In genomic region chr2:105888625-105889024, GRCh38 we compare ENCODE assay signal across 8 cellular contexts.
A peak's percentile ranks its signal among the peaks of the same experiment; 100 is the strongest.
DNase-seq lines count a peak whose midpoint lies in the region; ATAC-seq and TF ChIP-seq lines count a peak whose summit lies in the region.

No MANE protein-coding gene starts in this region.

- H3K27ac ChIP-seq in 22Rv1 (no peak overlapping the region), Panc1 (ENCODE audit: low read length) (no peak overlapping the region)

- POLR2A ChIA-PET in Panc1 (lab: Charles Lee), result interaction anchor here (0.6 kb wide), 1 partner anchor 488 kb away, joined by 3 read pairs; no protein-coding TSS in a partner anchor

- no peaks in the 10 kb centered on the region for H3K36me3 ChIP-seq in Panc1 (ENCODE audit: control insufficient read depth, insufficient read depth, low read length)

- TF ChIP-seq CTCF in 22Rv1 (IDR thresholded peaks at IDR 0.05) (peak; percentile 22), Panc1 (IDR thresholded peaks at IDR 0.05) (no peak), epithelial cell of esophagus (IDR thresholded peaks at IDR 0.05; ENCODE audit: insufficient read depth, low read depth, low read length, missing control alignments) (no peak)

- DNase-seq in EL (peak; percentile 10), Panc1 (ENCODE audit: low read depth, low spot score) (no peak), epithelial cell of esophagus (ENCODE audit: low read depth) (peak; percentile 29), putamen (ENCODE audit: low spot score) (no peak), GM03348 (ENCODE audit: low spot score) (no peak), medulla oblongata (ENCODE audit: extremely low spot score) (no peak)

- H3K9me3 ChIP-seq in Panc1 (ENCODE audit: control insufficient read depth, insufficient read depth, low read depth, low read length), result no peaks in the 10 kb centered on the region

- no peaks in the 10 kb centered on the region for H3K27me3 ChIP-seq in Panc1 (ENCODE audit: control insufficient read depth, insufficient read depth, low read length)

- no TSS peak for BruUV-seq in Panc1 (replicated peaks; lab: Mats Ljungman, UMichigan)

- intact Hi-C loops in Panc1 (cut with micrococcal nuclease; ENCODE audit: unreplicated experiment), result no loop called here

- no peaks in the 10 kb centered on the region for H3K4me1 ChIP-seq in Panc1 (ENCODE audit: control insufficient read depth, insufficient read depth, low read length)

- H3K4me3 ChIP-seq in Panc1 (ENCODE audit: low read depth in 2 of 2, low read length in 2 of 2) (no peak overlapping the region), epithelial cell of esophagus (ENCODE audit: low read length) (no peak overlapping the region)

- ATAC-seq in Panc1, result peak; percentile 60; the same call in 1 of the 2 replicates
- ATAC-seq in HG03039 (IDR thresholded peaks at IDR 0.05; ENCODE audit: unreplicated experiment), result no peak

- in situ Hi-C loops in Panc1 (cut with HindIII; ENCODE audit: low pct_unique_long_range_greater_than_20kb, low sequenced_read_pairs), result no loop called here

- CTCF ChIA-PET in Panc1 (lab: Charles Lee), result no interaction called here

Comparison
In these comparisons a context has a peak if more than half of its experiments do, and no peak if none do; other contexts are left out.
1. DNase-seq: peak in EL (single experiment) and epithelial cell of esophagus (single experiment); none in Panc1 (single experiment), putamen (single experiment), GM03348 (single experiment) and medulla oblongata (single experiment).